8 cellular contexts compared by ENCODE assay signal in genomic region chr1:37807555-37808368, GRCh38. TPM values are rescaled to one million over a fixed set of nuclear protein-coding genes. Genes with fewer than 3 reads are reported as not detected.
DNase-seq lines count a peak whose midpoint lies in the region; ATAC-seq and TF ChIP-seq lines count a peak whose summit lies in the region.

TSS of gene C1orf122 (plus strand) at chr1:37807790. CDS start at chr1:37808405, 615 bp downstream.
TSS of gene YRDC (minus strand) at chr1:37808208. CDS start at chr1:37808180, 28 bp downstream.

- H3K4me3 ChIP-seq in kidney epithelial cell (ENCODE audit: low read depth, low read length), result peak within 1 kb of the TSS; percentile 58

- peak within 1 kb of the TSS; percentile 90 for H3K4me3 Mint-ChIP-seq in activated CD4-positive, alpha-beta T cell treated with anti-CD3 and anti-CD28 coated beads for 36 hours
- H3K4me3 Mint-ChIP-seq in chondrocyte (ENCODE audit: unreplicated experiment), result peak within 1 kb of the TSS; percentile 84

- POLR2A ChIA-PET in activated CD4-positive, alpha-beta T cell treated with anti-CD3 and anti-CD28 coated beads for 36 hours (lab: Charles Lee), result interaction anchor here (0.6 to 2.2 kb wide), 7 partner anchors 9 to 254 kb away, joined by 3 to 10 read pairs (median 4); partner anchors contain the start of genes CDCA8, MTF1 and SNIP1

- H3K27me3 ChIP-seq in kidney epithelial cell (ENCODE audit: control insufficient read depth, insufficient read depth, low read length), result no peaks in the 10 kb centered on the region

- TF ChIP-seq CTCF in AG09319 (IDR thresholded peaks at IDR 0.05; ENCODE audit: low read depth, low read length), result no peak
- TF ChIP-seq CTCF in chondrocyte (IDR thresholded peaks at IDR 0.05), result no peak
- no peak for TF ChIP-seq CTCF in kidney epithelial cell (IDR thresholded peaks at IDR 0.05; ENCODE audit: insufficient read depth, low read length, poor library complexity, severe bottlenecking)

- H3K9me3 Mint-ChIP-seq in activated CD4-positive, alpha-beta T cell treated with anti-CD3 and anti-CD28 coated beads for 36 hours (ENCODE audit: low read depth), result no peaks in the 10 kb centered on the region
- no peaks in the 10 kb centered on the region for H3K9me3 Mint-ChIP-seq in chondrocyte (ENCODE audit: low read depth)

- H3K4me1 Mint-ChIP-seq in activated CD4-positive, alpha-beta T cell treated with anti-CD3 and anti-CD28 coated beads for 36 hours, result peaks cover 34% of the 10 kb centered on the region
- peaks cover 32% of the 10 kb centered on the region for H3K4me1 Mint-ChIP-seq in chondrocyte (ENCODE audit: low read depth)

- intact Hi-C loops in activated CD4-positive, alpha-beta T cell treated with anti-CD3 and anti-CD28 coated beads for 36 hours (cut with DNase I, micrococcal nuclease), result loop anchor here (1.0 kb wide), 11 partner anchors 52 to 333 kb away; partner anchors contain the start of genes CDCA8 (in 1 of the 2), GNL2 (in 1 of the 2), INPP5B (in 1 of the 2) and MTF1 (in 1 of the 2)

- no peaks in the 10 kb centered on the region for H3K27me3 Mint-ChIP-seq in activated CD4-positive, alpha-beta T cell treated with anti-CD3 and anti-CD28 coated beads for 36 hours
- no peaks in the 10 kb centered on the region for H3K27me3 Mint-ChIP-seq in chondrocyte (ENCODE audit: low read depth)

- peaks cover 51% of the 10 kb centered on the region for H3K36me3 Mint-ChIP-seq in activated CD4-positive, alpha-beta T cell treated with anti-CD3 and anti-CD28 coated beads for 36 hours (ENCODE audit: low read depth)
- H3K36me3 Mint-ChIP-seq in chondrocyte (ENCODE audit: low read depth), result peaks cover 19% of the 10 kb centered on the region

- CTCF ChIA-PET in activated CD4-positive, alpha-beta T cell treated with anti-CD3 and anti-CD28 coated beads for 36 hours (lab: Charles Lee), result interaction anchor here (0.5 to 3.3 kb wide), 8 partner anchors 10 to 266 kb away, joined by 3 to 25 read pairs (median 3); partner anchors contain the start of genes CDCA8, MTF1 and SF3A3

- ATAC-seq in GM19043 (IDR thresholded peaks at IDR 0.05; ENCODE audit: low read depth, unreplicated experiment), result peak; percentile 93
- peak; percentile 93 for ATAC-seq in HG03354 (IDR thresholded peaks at IDR 0.05; ENCODE audit: poor library complexity, severe bottlenecking, unreplicated experiment)
- peak; percentile 92 for ATAC-seq in activated CD4-positive, alpha-beta T cell treated with anti-CD3 and anti-CD28 coated beads for 36 hours

- H3K27ac Mint-ChIP-seq in activated CD4-positive, alpha-beta T cell treated with anti-CD3 and anti-CD28 coated beads for 36 hours, result peak within 1 kb of the TSS; percentile 93
- peak within 1 kb of the TSS; percentile 98 for H3K27ac Mint-ChIP-seq in chondrocyte (ENCODE audit: unreplicated experiment)

- H3K36me3 ChIP-seq in kidney epithelial cell (ENCODE audit: control insufficient read depth, insufficient read depth, low read length), result peaks cover 3% of the 10 kb centered on the region

- DNase-seq in AG09319 (ENCODE audit: extremely low read depth, low read depth) (peak; percentile 78), NCI-H510A (lab: John Stamatoyannopoulos, UW) (peak; percentile 100), chondrocyte (ENCODE audit: low spot score) (peak; percentile 99), kidney epithelial cell (ENCODE audit: low read depth) (peak; percentile 63)
- peak; percentile 95 for DNase-seq in activated CD4-positive, alpha-beta T cell treated with anti-CD3 and anti-CD28 coated beads for 36 hours
- peak; percentile 97 for DNase-seq in stimulated activated CD4-positive, alpha-beta T cell treated with anti-CD3 and anti-CD28 coated beads, Interleukin-15, amount 100 ng/mL, for 24 hours

RNA-seq across cellular contexts. Expression of gene C1orf122, which starts in this region (rescaled TPM):
- 10 to 100 TPM; 10.8 to 17.9 TPM for total RNA-seq in activated CD4-positive, alpha-beta T cell treated with anti-CD3 and anti-CD28 coated beads for 36 hours
- 72.6 to 80.0 TPM (median 76.1 TPM) in 3 replicates for total RNA-seq in chondrocyte
- total RNA-seq in kidney epithelial cell, result 112 and 118 TPM in 2 replicates

RNA-seq across cellular contexts. Expression of gene YRDC, which starts in this region (rescaled TPM):
- 10 to 100 TPM; 22.9 to 36.3 TPM for total RNA-seq in activated CD4-positive, alpha-beta T cell treated with anti-CD3 and anti-CD28 coated beads for 36 hours
- total RNA-seq in chondrocyte (11.9 to 17.7 TPM (median 15.5 TPM) in 3 replicates), kidney epithelial cell (48.7 and 54.7 TPM in 2 replicates)

Comparison
In these comparisons a context has a peak if more than half of its experiments do, and no peak if none do; other contexts are left out.
1. Peak in every context shown above with its lines: DNase-seq, ATAC-seq and H3K4me3 ChIP-seq.